In genomic region chr15:68558318-68559305, GRCh38 we compare ENCODE assay signal across 8 cellular contexts.
DNase-seq lines count a peak whose midpoint lies in the region; ATAC-seq lines count a peak whose summit lies in the region.

No MANE protein-coding gene starts in this region.

- DNase-seq in NOMO-1 treated with DMSO at 0.1 percent for 48 hours (lab: John Stamatoyannopoulos, UW; ENCODE audit: unreplicated experiment) = peak; percentile 9
- DNase-seq in NOMO-1 treated with dmso at 0.1 percent for 144 hours (lab: John Stamatoyannopoulos, UW; ENCODE audit: unreplicated experiment) = no peak
- no peak for DNase-seq in activated naive CD8-positive, alpha-beta T cell treated with anti-CD3 and anti-CD28 coated beads, Interleukin-2, amount 50 U/mL, for 24 hours
- DNase-seq in islet precursor cell = peak; percentile 55
- no peak for DNase-seq in stimulated activated effector memory CD8-positive, alpha-beta T cell treated with anti-CD3 and anti-CD28 coated beads, Interleukin-12 subunit alpha, Interleukin-12 subunit beta, amount 100 ng/mL, for 72 hours (ENCODE audit: low spot score in 2 of 2)
- no peak for DNase-seq in hepatic stellate cell (ENCODE audit: low spot score)
- DNase-seq in NCI-H1694 treated with DMSO at 0.1 percent for 48 hours (lab: John Stamatoyannopoulos, UW) = no peak
- DNase-seq in germinal center (ENCODE audit: low spot score) = no peak

- no peak for ATAC-seq in activated naive CD8-positive, alpha-beta T cell treated with anti-CD3 and anti-CD28 coated beads, Interleukin-2, amount 50 U/mL, for 24 hours
- ATAC-seq in stimulated activated effector memory CD8-positive, alpha-beta T cell treated with anti-CD3 and anti-CD28 coated beads, Interleukin-12 subunit alpha, Interleukin-12 subunit beta, amount 100 ng/mL, for 72 hours = no peak

- H3K36me3 Mint-ChIP-seq in activated naive CD8-positive, alpha-beta T cell treated with anti-CD3 and anti-CD28 coated beads, Interleukin-2, amount 50 U/mL, for 24 hours (ENCODE audit: low read depth) = no peaks in the 10 kb centered on the region
- no peaks in the 10 kb centered on the region for H3K36me3 Mint-ChIP-seq in stimulated activated effector memory CD8-positive, alpha-beta T cell treated with anti-CD3 and anti-CD28 coated beads, Interleukin-12 subunit alpha, Interleukin-12 subunit beta, amount 100 ng/mL, for 72 hours

- H3K27me3 Mint-ChIP-seq in activated naive CD8-positive, alpha-beta T cell treated with anti-CD3 and anti-CD28 coated beads, Interleukin-2, amount 50 U/mL, for 24 hours = peaks cover 67% of the 10 kb centered on the region

- peaks cover 21% of the 10 kb centered on the region for H3K4me1 Mint-ChIP-seq in activated naive CD8-positive, alpha-beta T cell treated with anti-CD3 and anti-CD28 coated beads, Interleukin-2, amount 50 U/mL, for 24 hours
- H3K4me1 Mint-ChIP-seq in stimulated activated effector memory CD8-positive, alpha-beta T cell treated with anti-CD3 and anti-CD28 coated beads, Interleukin-12 subunit alpha, Interleukin-12 subunit beta, amount 100 ng/mL, for 72 hours = peaks cover 24% of the 10 kb centered on the region

- H3K27ac Mint-ChIP-seq in activated naive CD8-positive, alpha-beta T cell treated with anti-CD3 and anti-CD28 coated beads, Interleukin-2, amount 50 U/mL, for 24 hours = no peak overlapping the region
- H3K27ac Mint-ChIP-seq in stimulated activated effector memory CD8-positive, alpha-beta T cell treated with anti-CD3 and anti-CD28 coated beads, Interleukin-12 subunit alpha, Interleukin-12 subunit beta, amount 100 ng/mL, for 72 hours = no peak overlapping the region

- no peaks in the 10 kb centered on the region for H3K9me3 Mint-ChIP-seq in activated naive CD8-positive, alpha-beta T cell treated with anti-CD3 and anti-CD28 coated beads, Interleukin-2, amount 50 U/mL, for 24 hours
- no peaks in the 10 kb centered on the region for H3K9me3 Mint-ChIP-seq in stimulated activated effector memory CD8-positive, alpha-beta T cell treated with anti-CD3 and anti-CD28 coated beads, Interleukin-12 subunit alpha, Interleukin-12 subunit beta, amount 100 ng/mL, for 72 hours

- H3K4me3 Mint-ChIP-seq in activated naive CD8-positive, alpha-beta T cell treated with anti-CD3 and anti-CD28 coated beads, Interleukin-2, amount 50 U/mL, for 24 hours = peak overlapping the region; percentile 78
- peak overlapping the region; percentile 71 for H3K4me3 Mint-ChIP-seq in stimulated activated effector memory CD8-positive, alpha-beta T cell treated with anti-CD3 and anti-CD28 coated beads, Interleukin-12 subunit alpha, Interleukin-12 subunit beta, amount 100 ng/mL, for 72 hours

Comparison
In these comparisons a context has a peak if more than half of its experiments do, and no peak if none do; other contexts are left out.
1. DNase-seq: peak in NOMO-1 treated with DMSO at 0.1 percent for 48 hours (single experiment) and islet precursor cell (single experiment); none in NOMO-1 treated with dmso at 0.1 percent for 144 hours (single experiment), activated naive CD8-positive, alpha-beta T cell treated with anti-CD3 and anti-CD28 coated beads, Interleukin-2, amount 50 U/mL, for 24 hours (single experiment), stimulated activated effector memory CD8-positive, alpha-beta T cell treated with anti-CD3 and anti-CD28 coated beads, Interleukin-12 subunit alpha, Interleukin-12 subunit beta, amount 100 ng/mL, for 72 hours (0 of 2), hepatic stellate cell (single experiment), NCI-H1694 treated with DMSO at 0.1 percent for 48 hours (single experiment) and germinal center (single experiment).